Comparison of ENCODE assay signal across 17 cellular contexts in genomic region chr16:87936016-87936374, GRCh38. TPM values are rescaled to one million over a fixed set of nuclear protein-coding genes. Genes with fewer than 3 reads are reported as not detected.
"Had no signal": no experiment of that assay in that cellular context is flagged by ENCODE, and none has a peak within 500 bp of the region (broad histone marks: within the 10 kb centered on the region; RNA-seq: fewer than 3 reads in every experiment).

No MANE protein-coding gene starts in this region.

RNA-seq across cellular contexts. Expression of gene CA5A, which starts 0.3 kb away (rescaled TPM):
- total RNA-seq: colonic mucosa, dermis blood vessel endothelial cell, dermis microvascular lymphatic vessel endothelial cell, endodermal cell, endothelial cell of umbilical vein, epithelial cell of proximal tubule, esophagus mucosa, esophagus muscularis mucosa, esophagus squamous epithelium, fibroblast of lung, fibroblast of villous mesenchyme, foreskin keratinocyte, frontal cortex, gastrocnemius medialis, gastroesophageal sphincter, glomerular endothelial cell had no signal
- polyA plus RNA-seq: endothelial cell of umbilical vein, esophagus, fibroblast of lung, foreskin keratinocyte had no signal
